In genomic region chr10:26391701-26392695, GRCh38 we compare ENCODE assay signal across 10 cellular contexts. TPM values are rescaled to one million over a fixed set of nuclear protein-coding genes. Genes with fewer than 3 reads are reported as not detected.
DNase-seq lines count a peak whose midpoint lies in the region; ATAC-seq and TF ChIP-seq lines count a peak whose summit lies in the region.
"Had no signal": no experiment of that assay in that cellular context is flagged by ENCODE, and none has a peak within 500 bp of the region (broad histone marks: within the 10 kb centered on the region; RNA-seq: fewer than 3 reads in every experiment).

No MANE protein-coding gene starts in this region.

- H3K27me3 Mint-ChIP-seq in progenitor cell of endocrine pancreas: peaks cover 29% of the 10 kb centered on the region
- peaks cover 16% of the 10 kb centered on the region for H3K27me3 Mint-ChIP-seq in activated T-helper 17 cell treated with anti-CD3 and anti-CD28 coated beads, Interleukin-2, amount 50 U/mL, for 72 hours

- peak; percentile 26 for DNase-seq in GM20000 (ENCODE audit: low spot score)
- DNase-seq in MV-4-11 (lab: John Stamatoyannopoulos, UW): peak; percentile 43
- DNase-seq in globus pallidus (ENCODE audit: low spot score): peak; percentile 44
- DNase-seq in progenitor cell of endocrine pancreas (ENCODE audit: low spot score, unreplicated experiment): peak; percentile 9
- no peak for DNase-seq in NCI-H1092 treated with DMSO at 0.1 percent for 48 hours (lab: John Stamatoyannopoulos, UW)
- no peak for DNase-seq in UCSD-AML1 (lab: John Stamatoyannopoulos, UW; ENCODE audit: unreplicated experiment)
- DNase-seq in NCI-H82 (lab: John Stamatoyannopoulos, UW): no peak
- DNase-seq: erythroblast, psoas muscle had no signal

- ATAC-seq in activated T-helper 17 cell treated with anti-CD3 and anti-CD28 coated beads, Interleukin-2, amount 50 U/mL, for 72 hours (replicated peaks): no peak
- ATAC-seq: psoas muscle had no signal

- H3K4me1 Mint-ChIP-seq in progenitor cell of endocrine pancreas (ENCODE audit: low read depth): peaks cover 3% of the 10 kb centered on the region
- H3K4me1 Mint-ChIP-seq in activated T-helper 17 cell treated with anti-CD3 and anti-CD28 coated beads, Interleukin-2, amount 50 U/mL, for 72 hours: no peaks in the 10 kb centered on the region

- peaks cover 1% of the 10 kb centered on the region for H3K36me3 Mint-ChIP-seq in progenitor cell of endocrine pancreas (ENCODE audit: insufficient read depth)
- no peaks in the 10 kb centered on the region for H3K36me3 Mint-ChIP-seq in activated T-helper 17 cell treated with anti-CD3 and anti-CD28 coated beads, Interleukin-2, amount 50 U/mL, for 72 hours (ENCODE audit: low read depth)

- TF ChIP-seq CTCF in GM20000 (IDR thresholded peaks at IDR 0.05; ENCODE audit: extremely low read depth, missing control alignments) (no peak), progenitor cell of endocrine pancreas (IDR thresholded peaks at IDR 0.05; ENCODE audit: unreplicated experiment) (no peak)

- H3K4me3 Mint-ChIP-seq in progenitor cell of endocrine pancreas (ENCODE audit: low read depth): peak overlapping the region; percentile 5
- no peak overlapping the region for H3K4me3 Mint-ChIP-seq in activated T-helper 17 cell treated with anti-CD3 and anti-CD28 coated beads, Interleukin-2, amount 50 U/mL, for 72 hours

- H3K27ac Mint-ChIP-seq in progenitor cell of endocrine pancreas: no peak overlapping the region
- H3K27ac Mint-ChIP-seq in activated T-helper 17 cell treated with anti-CD3 and anti-CD28 coated beads, Interleukin-2, amount 50 U/mL, for 72 hours: no peak overlapping the region

- H3K9me3 Mint-ChIP-seq in progenitor cell of endocrine pancreas (ENCODE audit: low read depth): peaks cover 3% of the 10 kb centered on the region
- H3K9me3 Mint-ChIP-seq in activated T-helper 17 cell treated with anti-CD3 and anti-CD28 coated beads, Interleukin-2, amount 50 U/mL, for 72 hours: no peaks in the 10 kb centered on the region

RNA-seq across cellular contexts. Expression of gene APBB1IP, which starts 46.1 kb away (rescaled TPM):
- total RNA-seq in progenitor cell of endocrine pancreas: 0.24 and 0.38 TPM in 2 replicates
- 10 to 100 TPM; 46.5 to 50.4 TPM for total RNA-seq in activated T-helper 17 cell treated with anti-CD3 and anti-CD28 coated beads, Interleukin-2, amount 50 U/mL, for 72 hours

Comparison
In these comparisons a context has a peak if more than half of its experiments do, and no peak if none do; other contexts are left out.
1. DNase-seq: peak in GM20000 (single experiment), MV-4-11 (single experiment), globus pallidus (single experiment) and progenitor cell of endocrine pancreas (single experiment); none in NCI-H1092 treated with DMSO at 0.1 percent for 48 hours (single experiment), UCSD-AML1 (single experiment) and NCI-H82 (single experiment).
2. RNA of gene APBB1IP, which starts 46.1 kb away (total RNA-seq): 46.5 to 50.4 TPM in activated T-helper 17 cell treated with anti-CD3 and anti-CD28 coated beads, Interleukin-2, amount 50 U/mL, for 72 hours; 0.24 to 0.38 TPM in progenitor cell of endocrine pancreas; every median in the first group is over 10 times any median in the second.